Comparison of ENCODE assay signal across 1 cellular context in genomic region chr21:28090546-28090945, GRCh38.
TF ChIP-seq lines count a peak whose summit lies in the region.

No MANE protein-coding gene starts in this region.

TF ChIP-seq in H1, 55 proteins besides CTCF, POLR2A, EP300 and RAD21:
- TF ChIP-seq MAFK (IDR thresholded peaks at IDR 0.05; ENCODE audit: low read depth, low read length) (no peak), HDAC6 (IDR thresholded peaks at IDR 0.05; ENCODE audit: low read depth, low read length) (no peak), SP1 (IDR thresholded peaks at IDR 0.05; ENCODE audit: low read depth, low read length) (no peak), MAX (IDR thresholded peaks at IDR 0.05) (no peak), FOSL1 (IDR thresholded peaks at IDR 0.05; ENCODE audit: insufficient read depth, low read depth, low read length) (no peak), E2F6 (IDR thresholded peaks at IDR 0.05) (no peak), RXRA (IDR thresholded peaks at IDR 0.05; ENCODE audit: insufficient read depth, low read depth, low read length) (no peak), GTF2F1 (IDR thresholded peaks at IDR 0.05; ENCODE audit: borderline replicate concordance, low read depth, low read length) (no peak), CHD1 (IDR thresholded peaks at IDR 0.05; ENCODE audit: low read depth, low read length) (no peak), KDM4A (IDR thresholded peaks at IDR 0.05; ENCODE audit: low read depth, low read length, severe bottlenecking) (no peak), GABPA (IDR thresholded peaks at IDR 0.05; ENCODE audit: borderline replicate concordance, insufficient read depth, low read length) (no peak), TEAD4 (IDR thresholded peaks at IDR 0.05; ENCODE audit: low read depth, low read length) (no peak)
